In genomic region chr1:84301759-84302380, GRCh38 we compare ENCODE assay signal across 8 cellular contexts. TPM values are rescaled to one million over a fixed set of nuclear protein-coding genes. Genes with fewer than 3 reads are reported as not detected.
A peak's percentile ranks its signal among the peaks of the same experiment; 100 is the strongest.
DNase-seq lines count a peak whose midpoint lies in the region; ATAC-seq, FAIRE-seq and TF ChIP-seq lines count a peak whose summit lies in the region.

No MANE protein-coding gene starts in this region.

- no peaks in the 10 kb centered on the region for H3K36me3 ChIP-seq in mesenchymal stem cell (ENCODE audit: control insufficient read depth in 1 of 2, insufficient read depth in 2 of 2, low read depth in 1 of 2, low read length in 2 of 2)
- no peaks in the 10 kb centered on the region for H3K36me3 ChIP-seq in upper lobe of left lung

- 21% methylated on average over 3 of the region's 6 CpGs for WGBS in mesenchymal stem cell
- 18 to 29% methylated on average over 6 of the region's 6 CpGs for WGBS in upper lobe of left lung, 2 donors

- ATAC-seq in upper lobe of left lung (ENCODE audit: low FRiP score in 2 of 2) (no peak), HG02588 (IDR thresholded peaks at IDR 0.05; ENCODE audit: unreplicated experiment) (no peak)

- H3K27me3 ChIP-seq in mesenchymal stem cell (ENCODE audit: control insufficient read depth in 1 of 2, insufficient read depth in 1 of 2, low read length in 2 of 2) = no peaks in the 10 kb centered on the region
- no peaks in the 10 kb centered on the region for H3K27me3 ChIP-seq in upper lobe of left lung

- TF ChIP-seq POLR2A in upper lobe of left lung (IDR thresholded peaks at IDR 0.05) = no peak
- TF ChIP-seq POLR2A in GM12892 (IDR thresholded peaks at IDR 0.05; ENCODE audit: low read depth, low read length) = no peak

- CTCF ChIA-PET in activated naive CD4-positive, alpha-beta T cell treated with anti-CD3 and anti-CD28 coated beads, Interleukin-2, amount 10 ng/mL, durations not matched to agents 7 days and 5 days (lab: Charles Lee) = interaction anchor here (0.9 to 1.6 kb wide), 3 partner anchors 132 to 161 kb away, joined by 3 to 9 read pairs (median 4); no protein-coding TSS in a partner anchor

- TF ChIP-seq CTCF in upper lobe of left lung (IDR thresholded peaks at IDR 0.05) (no peak), glutamatergic neuron (IDR thresholded peaks at IDR 0.05; ENCODE audit: partially characterized antibody, unreplicated experiment) (no peak)

- no peak overlapping the region for H4K91ac ChIP-seq in mesenchymal stem cell (ENCODE audit: low read length)

- no peak overlapping the region for H2BK12ac ChIP-seq in mesenchymal stem cell (ENCODE audit: low read length in 2 of 2)

- H3K36me3 Mint-ChIP-seq in activated naive CD4-positive, alpha-beta T cell treated with anti-CD3 and anti-CD28 coated beads, Interleukin-2, amount 10 ng/mL, durations not matched to agents 7 days and 5 days = no peaks in the 10 kb centered on the region
- H3K36me3 Mint-ChIP-seq in activated T-helper 2 cell treated with anti-CD3 and anti-CD28 coated beads, Interferon-gamma antibody, Interleukin-2, Interleukin-4, amounts not matched to agents 10 μg/mL and 5 μg/mL and 100 μg/mL, durations not matched to agents 14 hours and 24 hours and 36 hours (ENCODE audit: low read depth) = no peaks in the 10 kb centered on the region
- H3K36me3 Mint-ChIP-seq in glutamatergic neuron (ENCODE audit: unreplicated experiment) = no peaks in the 10 kb centered on the region

- H2BK15ac ChIP-seq in mesenchymal stem cell (ENCODE audit: low read depth, poor library complexity, severe bottlenecking) = no peak overlapping the region

- H3K4ac ChIP-seq in mesenchymal stem cell (ENCODE audit: low read depth in 1 of 2, low read length in 2 of 2) = no peak overlapping the region

- no peak overlapping the region for H3K23ac ChIP-seq in mesenchymal stem cell (ENCODE audit: low read length in 2 of 2)

- H3K27me3 Mint-ChIP-seq in activated naive CD4-positive, alpha-beta T cell treated with anti-CD3 and anti-CD28 coated beads, Interleukin-2, amount 10 ng/mL, durations not matched to agents 7 days and 5 days = peaks cover 15% of the 10 kb centered on the region
- H3K27me3 Mint-ChIP-seq in activated T-helper 2 cell treated with anti-CD3 and anti-CD28 coated beads, Interferon-gamma antibody, Interleukin-2, Interleukin-4, amounts not matched to agents 10 μg/mL and 5 μg/mL and 100 μg/mL, durations not matched to agents 14 hours and 24 hours and 36 hours (ENCODE audit: low read depth) = peaks cover 7% of the 10 kb centered on the region
- H3K27me3 Mint-ChIP-seq in glutamatergic neuron (ENCODE audit: unreplicated experiment) = peaks cover 3% of the 10 kb centered on the region

- H3K4me3 Mint-ChIP-seq in activated naive CD4-positive, alpha-beta T cell treated with anti-CD3 and anti-CD28 coated beads, Interleukin-2, amount 10 ng/mL, durations not matched to agents 7 days and 5 days = peak overlapping the region; percentile 49
- H3K4me3 Mint-ChIP-seq in activated T-helper 2 cell treated with anti-CD3 and anti-CD28 coated beads, Interferon-gamma antibody, Interleukin-2, Interleukin-4, amounts not matched to agents 10 μg/mL and 5 μg/mL and 100 μg/mL, durations not matched to agents 14 hours and 24 hours and 36 hours (ENCODE audit: low read depth) = peak overlapping the region; percentile 76
- no peak overlapping the region for H3K4me3 Mint-ChIP-seq in glutamatergic neuron (ENCODE audit: unreplicated experiment)

- no peak overlapping the region for H2BK5ac ChIP-seq in mesenchymal stem cell (ENCODE audit: low read depth, low read length, poor library complexity, severe bottlenecking)

- DNase-seq in activated naive CD4-positive, alpha-beta T cell treated with anti-CD3 and anti-CD28 coated beads, Interleukin-2, amount 10 ng/mL, durations not matched to agents 7 days and 5 days = no peak
- DNase-seq in activated naive CD4-positive, alpha-beta T cell treated with Interleukin-2 at 50 U/mL for 16 hours = no peak
- DNase-seq in activated T-helper 2 cell treated with anti-CD3 and anti-CD28 coated beads, Interferon-gamma antibody, Interleukin-2, Interleukin-4, amounts not matched to agents 10 μg/mL and 5 μg/mL and 100 μg/mL, durations not matched to agents 14 hours and 24 hours and 36 hours (ENCODE audit: low spot score) = no peak
- DNase-seq in mesenchymal stem cell (peak; percentile 19), upper lobe of left lung (no peak), glutamatergic neuron (no peak), GM12892 (ENCODE audit: insufficient read length) (no peak)

- intact Hi-C loops in activated T-helper 2 cell treated with anti-CD3 and anti-CD28 coated beads, Interferon-gamma antibody, Interleukin-2, Interleukin-4, amounts not matched to agents 10 μg/mL and 5 μg/mL and 100 μg/mL, durations not matched to agents 14 hours and 24 hours and 36 hours (cut with micrococcal nuclease) = loop anchor here (2.0 to 10.0 kb wide), 5 partner anchors 65 to 453 kb away; partner anchors contain the start of gene PRKACB

- H3K18ac ChIP-seq in mesenchymal stem cell (ENCODE audit: low read depth in 1 of 2, low read length in 2 of 2) = no peak overlapping the region

- H3K27ac ChIP-seq in mesenchymal stem cell (ENCODE audit: low read length, poor library complexity, severe bottlenecking) (peak overlapping the region; percentile 51), upper lobe of left lung (peak overlapping the region in 1 of 4 donors; percentile 46)

- H3K9ac ChIP-seq in mesenchymal stem cell (ENCODE audit: low read length) = peak overlapping the region; percentile 68

- no peak overlapping the region for H4K8ac ChIP-seq in mesenchymal stem cell (ENCODE audit: low read length)

- FAIRE-seq in GM12892 (lab: Jason Lieb, UNC) = no peak

- H2AK5ac ChIP-seq in mesenchymal stem cell (ENCODE audit: low read length, severe bottlenecking) = no peak overlapping the region

- no peak overlapping the region for H2AFZ ChIP-seq in mesenchymal stem cell (ENCODE audit: low read depth, low read length)

- peak overlapping the region; percentile 47 for H3K4me2 ChIP-seq in mesenchymal stem cell (ENCODE audit: low read length, poor library complexity, severe bottlenecking)

- no peaks in the 10 kb centered on the region for H3K9me3 Mint-ChIP-seq in activated naive CD4-positive, alpha-beta T cell treated with anti-CD3 and anti-CD28 coated beads, Interleukin-2, amount 10 ng/mL, durations not matched to agents 7 days and 5 days
- no peaks in the 10 kb centered on the region for H3K9me3 Mint-ChIP-seq in activated T-helper 2 cell treated with anti-CD3 and anti-CD28 coated beads, Interferon-gamma antibody, Interleukin-2, Interleukin-4, amounts not matched to agents 10 μg/mL and 5 μg/mL and 100 μg/mL, durations not matched to agents 14 hours and 24 hours and 36 hours
- no peaks in the 10 kb centered on the region for H3K9me3 Mint-ChIP-seq in glutamatergic neuron (ENCODE audit: unreplicated experiment)

- no peaks in the 10 kb centered on the region for H3K79me1 ChIP-seq in mesenchymal stem cell (replicated peaks; ENCODE audit: low read length, poor library complexity, severe bottlenecking)

- no peak for TF ChIP-seq EP300 in upper lobe of left lung (IDR thresholded peaks at IDR 0.05)

- H3K14ac ChIP-seq in mesenchymal stem cell (ENCODE audit: low read length in 2 of 2) = no peak overlapping the region

- peaks cover 52% of the 10 kb centered on the region for H3K4me1 Mint-ChIP-seq in activated naive CD4-positive, alpha-beta T cell treated with anti-CD3 and anti-CD28 coated beads, Interleukin-2, amount 10 ng/mL, durations not matched to agents 7 days and 5 days
- peaks cover 40% of the 10 kb centered on the region for H3K4me1 Mint-ChIP-seq in activated T-helper 2 cell treated with anti-CD3 and anti-CD28 coated beads, Interferon-gamma antibody, Interleukin-2, Interleukin-4, amounts not matched to agents 10 μg/mL and 5 μg/mL and 100 μg/mL, durations not matched to agents 14 hours and 24 hours and 36 hours (ENCODE audit: low read depth)
- peaks cover 27% of the 10 kb centered on the region for H3K4me1 Mint-ChIP-seq in glutamatergic neuron (ENCODE audit: low read depth, unreplicated experiment)

- H2BK120ac ChIP-seq in mesenchymal stem cell (ENCODE audit: low read depth, low read length) = no peak overlapping the region

- no peak overlapping the region for H3K27ac Mint-ChIP-seq in activated naive CD4-positive, alpha-beta T cell treated with anti-CD3 and anti-CD28 coated beads, Interleukin-2, amount 10 ng/mL, durations not matched to agents 7 days and 5 days
- H3K27ac Mint-ChIP-seq in activated T-helper 2 cell treated with anti-CD3 and anti-CD28 coated beads, Interferon-gamma antibody, Interleukin-2, Interleukin-4, amounts not matched to agents 10 μg/mL and 5 μg/mL and 100 μg/mL, durations not matched to agents 14 hours and 24 hours and 36 hours = no peak overlapping the region
- H3K27ac Mint-ChIP-seq in glutamatergic neuron (ENCODE audit: unreplicated experiment) = no peak overlapping the region

- peaks cover 4% of the 10 kb centered on the region for H3K4me1 ChIP-seq in mesenchymal stem cell (ENCODE audit: control insufficient read depth, insufficient read depth, low read depth, low read length)
- peaks cover 8 to 51% (median 12%) of the 10 kb centered on the region in 4 donors for H3K4me1 ChIP-seq in upper lobe of left lung

- H3K4me3 ChIP-seq in mesenchymal stem cell (ENCODE audit: insufficient read depth in 1 of 2, low read depth in 1 of 2, low read length in 2 of 2) = peak overlapping the region in 1 of 2 experiments; percentile 73
- H3K4me3 ChIP-seq in upper lobe of left lung = peak overlapping the region in 3 of 4 donors; percentile 1 to 32 (median 5)

- H3K9me3 ChIP-seq in mesenchymal stem cell (ENCODE audit: control insufficient read depth, low read length) = no peaks in the 10 kb centered on the region
- H3K9me3 ChIP-seq in upper lobe of left lung = no peaks in the 10 kb centered on the region

RNA-seq across cellular contexts. Expression of gene SAMD13, which starts 0.4 kb away (rescaled TPM):
- total RNA-seq in activated T-helper 2 cell treated with anti-CD3 and anti-CD28 coated beads, Interferon-gamma antibody, Interleukin-2, Interleukin-4, amounts not matched to agents 10 μg/mL and 5 μg/mL and 100 μg/mL, durations not matched to agents 14 hours and 24 hours and 36 hours = 0.30 and 0.44 TPM in 2 replicates
- polyA plus RNA-seq in mesenchymal stem cell (2013, experiment 1 of 2) = 0.59 TPM
- 0.48 TPM for polyA plus RNA-seq in mesenchymal stem cell (2013, experiment 2 of 2)
- 1 to 10 TPM in 2 of 6 donors, under 1 TPM in 2, not detected in 2; 0.71 to 1.9 (median 0.90) TPM for total RNA-seq in upper lobe of left lung
- not detected for total RNA-seq in glutamatergic neuron (ENCODE audit: unreplicated experiment)
- not detected for polyA plus RNA-seq in GM12892 (2012; ENCODE audit: missing spikeins)
